Comparison of ENCODE assay signal across 16 cellular contexts in genomic region chr3:153835540-153835939, GRCh38.
DNase-seq lines count a peak whose midpoint lies in the region; ATAC-seq and TF ChIP-seq lines count a peak whose summit lies in the region.
"Had no signal": no experiment of that assay in that cellular context is flagged by ENCODE, and none has a peak within 500 bp of the region (broad histone marks: within the 10 kb centered on the region; RNA-seq: fewer than 3 reads in every experiment).

No MANE protein-coding gene starts in this region.

- H3K4me1 ChIP-seq in HCT116 (ENCODE audit: control insufficient read depth in 1 of 2, insufficient read depth in 2 of 2, low read length in 2 of 2) (no peaks in the 10 kb centered on the region), mesendoderm (ENCODE audit: control insufficient read depth, low read depth, low read length) (no peaks in the 10 kb centered on the region), Karpas-422 (ENCODE audit: low read length) (no peaks in the 10 kb centered on the region)
- H3K4me1 ChIP-seq: right atrium auricular region, stomach had no signal

- no peak overlapping the region for H3K4ac ChIP-seq in mesendoderm (ENCODE audit: low read depth, low read length)

- no peak for TF ChIP-seq POLR2A in HCT116 (IDR thresholded peaks at IDR 0.05; ENCODE audit: borderline replicate concordance, extremely low read depth, insufficient read depth, insufficient read length)

- TF ChIP-seq RAD21 in HCT116 (IDR thresholded peaks at IDR 0.05; ENCODE audit: low read depth) = no peak

- H4K5ac ChIP-seq in mesendoderm (ENCODE audit: low read length) = no peak overlapping the region

- ATAC-seq in GM18867 (IDR thresholded peaks at IDR 0.05; ENCODE audit: unreplicated experiment) (peak; percentile 41), HCT116 (peak; percentile 72; the same call in 1 of the 2 replicates), GM18511 (IDR thresholded peaks at IDR 0.05; ENCODE audit: unreplicated experiment) (no peak)

- H3K9ac ChIP-seq in HCT116 (ENCODE audit: low read length) = no peak overlapping the region
- H3K9ac ChIP-seq in mesendoderm (ENCODE audit: low read length) = no peak overlapping the region
- H3K9ac ChIP-seq in Karpas-422 (ENCODE audit: low read length) = no peak overlapping the region

- no peak overlapping the region for H4K8ac ChIP-seq in mesendoderm (ENCODE audit: low read depth, low read length)

- H2BK120ac ChIP-seq in mesendoderm (ENCODE audit: low read depth, low read length) = no peak overlapping the region

- H3K79me2 ChIP-seq in HCT116 (ENCODE audit: insufficient read depth, low read length) = no peaks in the 10 kb centered on the region
- H3K79me2 ChIP-seq in mesendoderm (ENCODE audit: control insufficient read depth, insufficient read depth, low read length) = no peaks in the 10 kb centered on the region
- H3K79me2 ChIP-seq in Karpas-422 (ENCODE audit: low read length) = no peaks in the 10 kb centered on the region

- H3K27ac ChIP-seq in HCT116 (ENCODE audit: low read depth, low read length) (no peak overlapping the region), mesendoderm (ENCODE audit: low read depth, low read length) (no peak overlapping the region), Karpas-422 (ENCODE audit: low read length) (no peak overlapping the region)
- H3K27ac ChIP-seq: right atrium auricular region, SK-N-MC, stomach had no signal

- H3K56ac ChIP-seq in mesendoderm (ENCODE audit: low read length) = no peak overlapping the region

- no peak overlapping the region for H3K18ac ChIP-seq in mesendoderm (ENCODE audit: low read length)

- DNase-seq in HCT116 (ENCODE audit: low read depth, low spot score) (no peak), NAMALWA (ENCODE audit: low spot score) (peak; percentile 16), mesendoderm (peak; percentile 42), Karpas-422 (no peak)
- DNase-seq in activated CD4-positive, CD25-positive, alpha-beta regulatory T cell treated with anti-CD3 and anti-CD28 coated beads, Interleukin-2, amount 50 U/mL, for 72 hours = no peak
- DNase-seq: activated T-cell treated with anti-CD3 and anti-CD28 coated beads for 4 hours, amygdala, cortex of kidney, IMR-90, NCI-H1436 treated with DMSO at 0.1 percent for 48 hours, NCI-H774, stomach had no signal

- no peak overlapping the region for H3K4me2 ChIP-seq in HCT116 (ENCODE audit: low read length)
- no peak overlapping the region for H3K4me2 ChIP-seq in mesendoderm (ENCODE audit: low read length)
- no peak overlapping the region for H3K4me2 ChIP-seq in Karpas-422 (ENCODE audit: low read depth, low read length, poor library complexity, severe bottlenecking)

- no peak overlapping the region for H3K23ac ChIP-seq in mesendoderm (ENCODE audit: low read length)

- no peak overlapping the region for H2AK5ac ChIP-seq in mesendoderm (ENCODE audit: low read length)

- CTCF ChIA-PET in HCT116 (lab: Charles Lee) = interaction anchor here (0.5 to 1.0 kb wide), 4 partner anchors 9 to 19 kb away, joined by 3 read pairs; no protein-coding TSS in a partner anchor

- 0 out of 2 replicates have a peak, but pooled peaks cover 4% of the 10 kb centered on the region for H3K9me2 ChIP-seq in HCT116 (ENCODE audit: insufficient read depth)
- no peaks in the 10 kb centered on the region for H3K9me2 ChIP-seq in Karpas-422 (replicated peaks; ENCODE audit: insufficient read depth, low read length)

- H4K20me1 ChIP-seq in HCT116 (ENCODE audit: insufficient read depth) (no peaks in the 10 kb centered on the region), Karpas-422 (ENCODE audit: insufficient read depth, low read depth, low read length) (no peaks in the 10 kb centered on the region)

- intact Hi-C loops in HCT116 (cut with micrococcal nuclease) = no loop called here

- no peak overlapping the region for H2BK15ac ChIP-seq in mesendoderm (replicated peaks; ENCODE audit: low read depth)

- H3K4me3 ChIP-seq in HCT116 (replicated peaks in 1 of 2; ENCODE audit: low read depth in 1 of 2, low read length in 2 of 2) (no peak overlapping the region), mesendoderm (ENCODE audit: low read length) (no peak overlapping the region), Karpas-422 (ENCODE audit: low read length) (no peak overlapping the region)
- H3K4me3 ChIP-seq: right atrium auricular region, SK-N-MC, stomach had no signal

- RAD21 ChIA-PET in HCT116 (lab: Charles Lee; ENCODE audit: low non-redundant PET in 1 of 2, low total read pairs in 2 of 2, uncharacterized antibody in 2 of 2, unreplicated experiment in 2 of 2) = no interaction called here

- no TSS peak for BruUV-seq in HCT116 (replicated peaks; lab: Mats Ljungman, UMichigan)

- WGBS in mesendoderm (ENCODE audit: extremely low coverage, insufficient coverage, low lambda C conversion rate) = no CpG with 5 or more reads among the region's 3 CpGs

- TF ChIP-seq CTCF in HCT116 (IDR thresholded peaks at IDR 0.05 in 2 of 3, conservative IDR thresholded peaks at IDR 0.05 in 1 of 3; ENCODE audit: borderline replicate concordance in 1 of 3, insufficient read depth in 1 of 3, low read depth in 2 of 3, low read length in 2 of 3) = peak in 2 of 3 experiments; percentile 28 to 45; a peak in 4 of 6 replicates

- no peak overlapping the region for H2AFZ ChIP-seq in HCT116 (ENCODE audit: low read depth, low read length, poor library complexity, severe bottlenecking)
- no peak overlapping the region for H2AFZ ChIP-seq in Karpas-422 (ENCODE audit: low read length)

- POLR2A ChIA-PET in HCT116 (lab: Charles Lee) = no interaction called here

- no peaks in the 10 kb centered on the region for H3K36me3 ChIP-seq in HCT116 (ENCODE audit: control insufficient read depth in 1 of 2, insufficient read depth in 2 of 2, low read length in 2 of 2)
- H3K36me3 ChIP-seq in mesendoderm (ENCODE audit: control insufficient read depth, insufficient read depth, low read length) = no peaks in the 10 kb centered on the region
- no peaks in the 10 kb centered on the region for H3K36me3 ChIP-seq in Karpas-422 (ENCODE audit: insufficient read depth, low read length)
- H3K36me3 ChIP-seq: right atrium auricular region, stomach had no signal

- no peaks in the 10 kb centered on the region for H3K9me3 ChIP-seq in HCT116 (ENCODE audit: control insufficient read depth in 1 of 2, insufficient read depth in 1 of 2, low read depth in 1 of 2, low read length in 2 of 2)
- H3K9me3 ChIP-seq in Karpas-422 (ENCODE audit: low read length) = no peaks in the 10 kb centered on the region
- H3K9me3 ChIP-seq: right atrium auricular region, stomach had no signal

- H3K79me1 ChIP-seq in mesendoderm (ENCODE audit: low read length) = no peaks in the 10 kb centered on the region

- H3K27me3 ChIP-seq in HCT116 (ENCODE audit: insufficient read depth, low read length) (no peaks in the 10 kb centered on the region), mesendoderm (ENCODE audit: insufficient read depth, low read length, poor library complexity) (no peaks in the 10 kb centered on the region), Karpas-422 (ENCODE audit: low read length) (no peaks in the 10 kb centered on the region)
- H3K27me3 ChIP-seq: right atrium auricular region, stomach had no signal

- H2BK5ac ChIP-seq in mesendoderm (ENCODE audit: low read length) = no peak overlapping the region

TF ChIP-seq in HCT116, 20 proteins besides CTCF, POLR2A, EP300 and RAD21 (continues in another document):
- TF ChIP-seq CEBPB (IDR thresholded peaks at IDR 0.05; ENCODE audit: low read depth) (no peak), SP1 (IDR thresholded peaks at IDR 0.05; ENCODE audit: low read depth) (no peak), ATF3 (IDR thresholded peaks at IDR 0.05) (no peak), ELF1 (IDR thresholded peaks at IDR 0.05; ENCODE audit: borderline replicate concordance, low read depth) (no peak), SIN3A (IDR thresholded peaks at IDR 0.05; ENCODE audit: low read depth) (no peak)
- TF ChIP-seq, protein P1, sequence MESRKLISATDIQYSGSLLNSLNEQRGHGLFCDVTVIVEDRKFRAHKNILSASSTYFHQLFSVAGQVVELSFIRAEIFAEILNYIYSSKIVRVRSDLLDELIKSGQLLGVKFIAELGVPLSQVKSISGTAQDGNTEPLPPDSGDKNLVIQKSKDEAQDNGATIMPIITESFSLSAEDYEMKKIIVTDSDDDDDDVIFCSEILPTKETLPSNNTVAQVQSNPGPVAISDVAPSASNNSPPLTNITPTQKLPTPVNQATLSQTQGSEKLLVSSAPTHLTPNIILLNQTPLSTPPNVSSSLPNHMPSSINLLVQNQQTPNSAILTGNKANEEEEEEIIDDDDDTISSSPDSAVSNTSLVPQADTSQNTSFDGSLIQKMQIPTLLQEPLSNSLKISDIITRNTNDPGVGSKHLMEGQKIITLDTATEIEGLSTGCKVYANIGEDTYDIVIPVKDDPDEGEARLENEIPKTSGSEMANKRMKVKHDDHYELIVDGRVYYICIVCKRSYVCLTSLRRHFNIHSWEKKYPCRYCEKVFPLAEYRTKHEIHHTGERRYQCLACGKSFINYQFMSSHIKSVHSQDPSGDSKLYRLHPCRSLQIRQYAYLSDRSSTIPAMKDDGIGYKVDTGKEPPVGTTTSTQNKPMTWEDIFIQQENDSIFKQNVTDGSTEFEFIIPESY (IDR thresholded peaks at IDR 0.05; ENCODE audit: extremely low read depth, insufficient replicate concordance, low read length) = no peak

Comparison
In these comparisons a context has a peak if more than half of its experiments do, and no peak if none do; other contexts are left out.
1. DNase-seq: peak in NAMALWA (single experiment) and mesendoderm (single experiment); none in HCT116 (single experiment), Karpas-422 (single experiment) and activated CD4-positive, CD25-positive, alpha-beta regulatory T cell treated with anti-CD3 and anti-CD28 coated beads, Interleukin-2, amount 50 U/mL, for 72 hours (single experiment).